Comparison of ENCODE assay signal across 9 cellular contexts in the genomic region with DNA sequence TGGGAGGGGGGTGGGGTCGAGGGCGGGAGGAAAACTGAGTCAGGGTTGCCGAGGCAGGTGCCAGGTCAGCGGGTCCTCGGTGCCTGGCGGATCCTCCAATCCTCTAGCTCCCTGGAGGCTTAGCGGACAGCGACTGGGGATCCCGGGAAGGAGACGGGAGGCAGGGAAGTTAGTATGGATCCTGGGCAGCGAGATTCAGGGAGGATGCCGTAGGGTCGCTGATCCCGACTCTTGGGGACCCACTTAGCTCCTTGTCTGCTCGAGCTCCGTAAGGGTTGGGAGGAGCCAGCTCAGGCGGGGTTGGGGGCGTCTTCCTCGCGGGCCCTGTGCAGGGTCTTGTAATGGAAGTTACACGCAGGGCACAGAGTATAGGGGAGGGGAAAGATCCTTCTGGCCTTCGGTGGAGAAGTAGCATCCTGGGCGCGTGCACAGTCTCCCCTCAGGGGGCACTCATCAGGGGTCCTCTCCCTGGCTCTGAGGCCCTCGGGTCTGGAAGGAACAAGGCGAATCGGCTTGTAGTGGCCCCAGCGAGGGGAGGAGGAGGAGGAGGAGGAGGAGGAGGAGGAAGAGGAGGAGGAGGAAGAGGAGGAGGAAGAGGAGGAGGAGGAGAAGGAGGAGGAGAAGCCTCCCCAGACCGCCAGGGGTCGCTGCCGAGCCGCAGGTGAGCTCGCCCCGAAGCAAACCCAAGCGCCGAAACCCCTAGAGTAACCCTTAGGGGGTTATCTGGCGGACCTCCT. TPM values are rescaled to one million over a fixed set of nuclear protein-coding genes. Genes with fewer than 3 reads are reported as not detected.
DNase-seq lines count a peak whose midpoint lies in the region; ATAC-seq and TF ChIP-seq lines count a peak whose summit lies in the region.
"Had no signal": no experiment of that assay in that cellular context is flagged by ENCODE, and none has a peak within 500 bp of the region (broad histone marks: within the 10 kb centered on the region; RNA-seq: fewer than 3 reads in every experiment).

No MANE protein-coding gene starts in this region.

- no peak for TF ChIP-seq POLR2A in prostate gland (IDR thresholded peaks at IDR 0.05)

- peaks cover 21% of the 10 kb centered on the region for H3K4me1 ChIP-seq in CD4-positive, CD25-positive, alpha-beta regulatory T cell (ENCODE audit: control insufficient read depth, insufficient read depth, low read length, poor library complexity, severe bottlenecking)
- H3K4me1 ChIP-seq in prostate gland (replicated peaks): no peaks in the 10 kb centered on the region

- peaks cover 0 to 4% (median 0%) of the 10 kb centered on the region in 7 donors for H3K9me3 Mint-ChIP-seq in CD4-positive, CD25-positive, alpha-beta regulatory T cell

- intact Hi-C loops in Right ventricle myocardium superior (cut with DNase I) (loop anchor here (5.0 to 10.0 kb wide), 2 partner anchors 152 to 325 kb away; no protein-coding TSS in a partner anchor), prostate gland (cut with DNase I) (loop anchor here (10.0 kb wide), 1 partner anchor 62 kb away; the partner anchor contains the start of gene NCOA5)

- H3K9me3 ChIP-seq in CD4-positive, CD25-positive, alpha-beta regulatory T cell (ENCODE audit: control insufficient read depth in 2 of 2, low read length in 2 of 2): no peaks in the 10 kb centered on the region
- H3K9me3 ChIP-seq in SK-N-MC (ENCODE audit: low read depth, low read length) (no peaks in the 10 kb centered on the region), prostate gland (no peaks in the 10 kb centered on the region)

- peak; percentile 34 to 74 (median 63) for TF ChIP-seq CTCF in prostate gland (IDR thresholded peaks at IDR 0.05)

- H3K36me3 ChIP-seq in CD4-positive, CD25-positive, alpha-beta regulatory T cell (ENCODE audit: control insufficient read depth, insufficient read depth, low read length): no peaks in the 10 kb centered on the region
- H3K36me3 ChIP-seq in SK-N-MC (ENCODE audit: insufficient read depth, low read length): no peaks in the 10 kb centered on the region
- H3K36me3 ChIP-seq in prostate gland: no peaks in the 10 kb centered on the region

- DNase-seq in CD4-positive, CD25-positive, alpha-beta regulatory T cell: peak; percentile 64 to 74 (median 70)
- DNase-seq in HUDEP-2 (lab: John Stamatoyannopoulos, UW; ENCODE audit: unreplicated experiment in 76 of 76) (peak in 44 of 76 experiments; percentile 3 to 69 (median 39)), SK-N-MC (ENCODE audit: low read depth, low spot score) (no peak), Right ventricle myocardium superior (peak; percentile 80), prostate gland (ENCODE audit: low spot score) (no peak), GF-D8 (lab: John Stamatoyannopoulos, UW) (no peak)
- peak; percentile 76 for DNase-seq in activated naive CD4-positive, alpha-beta T cell treated with Interleukin-2 at 50 U/mL for 16 hours

- no peak overlapping the region for H3K27ac ChIP-seq in CD4-positive, CD25-positive, alpha-beta regulatory T cell (ENCODE audit: insufficient read depth, low read length, poor library complexity, severe bottlenecking)
- H3K27ac ChIP-seq in SK-N-MC (no peak overlapping the region), prostate gland (no peak overlapping the region)

- peak overlapping the region; percentile 24 for H3K4me3 ChIP-seq in CD4-positive, CD25-positive, alpha-beta regulatory T cell (ENCODE audit: low read depth, low read length)
- H3K4me3 ChIP-seq in SK-N-MC (peak overlapping the region; percentile 92), prostate gland (no peak overlapping the region)

- peaks cover 18% of the 10 kb centered on the region for H3K27me3 ChIP-seq in CD4-positive, CD25-positive, alpha-beta regulatory T cell (ENCODE audit: control insufficient read depth, insufficient read depth, low read length)
- H3K27me3 ChIP-seq in prostate gland (replicated peaks; ENCODE audit: insufficient read depth): peaks cover 23% of the 10 kb centered on the region

- no peak overlapping the region for H3K27ac Mint-ChIP-seq in CD4-positive, CD25-positive, alpha-beta regulatory T cell

- whole genome bisulfite sequencing in prostate gland: 2% methylated on average over 37 of the region's 37 CpGs

- no peak overlapping the region for H3K9ac ChIP-seq in SK-N-MC (ENCODE audit: insufficient read length)

- H3K36me3 Mint-ChIP-seq in CD4-positive, CD25-positive, alpha-beta regulatory T cell: peaks cover 4% of the 10 kb centered on the region

- H3K4me1 Mint-ChIP-seq in CD4-positive, CD25-positive, alpha-beta regulatory T cell: peaks cover 9 to 27% (median 13%) of the 10 kb centered on the region in 4 donors

- H3K27me3 Mint-ChIP-seq in CD4-positive, CD25-positive, alpha-beta regulatory T cell: peaks cover 57% of the 10 kb centered on the region

- H3K4me3 Mint-ChIP-seq in CD4-positive, CD25-positive, alpha-beta regulatory T cell: peak overlapping the region; percentile 63 to 85 (median 76)

- ATAC-seq in CD4-positive, CD25-positive, alpha-beta regulatory T cell (ENCODE audit: low read depth in 2 of 2): peak; percentile 54 to 56
- ATAC-seq in Right ventricle myocardium superior (ENCODE audit: poor library complexity) (peak; percentile 79), HG03439 (IDR thresholded peaks at IDR 0.05; ENCODE audit: unreplicated experiment) (no peak)

RNA-seq across cellular contexts. Expression of gene SLC12A5, which starts 6.4 kb away (rescaled TPM):
- not detected for total RNA-seq in CD4-positive, CD25-positive, alpha-beta regulatory T cell
- not detected for polyA plus RNA-seq in CD4-positive, CD25-positive, alpha-beta regulatory T cell
- not detected for total RNA-seq in Right ventricle myocardium superior
- 1 to 10 TPM in 1 of 2 donors, not detected in 1; 3.6 TPM for total RNA-seq in prostate gland
- total RNA-seq: NCI-H460 had no signal

RNA-seq across cellular contexts. Expression of gene MMP9, which starts 13.9 kb away (rescaled TPM):
- total RNA-seq in CD4-positive, CD25-positive, alpha-beta regulatory T cell: 4.9 TPM
- not detected for polyA plus RNA-seq in CD4-positive, CD25-positive, alpha-beta regulatory T cell
- total RNA-seq in Right ventricle myocardium superior (0.48 TPM), prostate gland (1 to 10 TPM in 1 of 2 donors, under 1 TPM in 1; 0.59 to 1.4 TPM)
- total RNA-seq: NCI-H460 had no signal

RNA-seq across cellular contexts. Expression of gene ZNF335, which starts 50.6 kb away (rescaled TPM):
- 137 TPM for total RNA-seq in CD4-positive, CD25-positive, alpha-beta regulatory T cell
- polyA plus RNA-seq in CD4-positive, CD25-positive, alpha-beta regulatory T cell: 10 to 100 TPM in 3 of 4 donors, 1 to 10 TPM in 1; 8.2 to 15.1 (median 12.0) TPM
- 7.6 TPM for total RNA-seq in Right ventricle myocardium superior
- total RNA-seq in prostate gland: 10 to 100 TPM; 21.4 to 43.4 TPM

Comparison
In these comparisons a context has a peak if more than half of its experiments do, and no peak if none do; other contexts are left out.
1. DNase-seq: peak in CD4-positive, CD25-positive, alpha-beta regulatory T cell (3 of 3), HUDEP-2 (44 of 76), activated naive CD4-positive, alpha-beta T cell treated with Interleukin-2 at 50 U/mL for 16 hours (single experiment) and Right ventricle myocardium superior (single experiment); none in SK-N-MC (single experiment), prostate gland (single experiment) and GF-D8 (single experiment).
2. H3K4me3 ChIP-seq: peak in CD4-positive, CD25-positive, alpha-beta regulatory T cell (single experiment) and SK-N-MC (single experiment); none in prostate gland (0 of 2).